Comparison of ENCODE assay signal across 9 cellular contexts in genomic region chr3:17151598-17152373, GRCh38.
DNase-seq lines count a peak whose midpoint lies in the region; ATAC-seq and TF ChIP-seq lines count a peak whose summit lies in the region.
"Had no signal": no experiment of that assay in that cellular context is flagged by ENCODE, and none has a peak within 500 bp of the region (broad histone marks: within the 10 kb centered on the region; RNA-seq: fewer than 3 reads in every experiment).

No MANE protein-coding gene starts in this region.

- H3K27ac Mint-ChIP-seq in activated naive CD4-positive, alpha-beta T cell treated with anti-CD3 and anti-CD28 coated beads, Interleukin-2, amount 10 ng/mL, durations not matched to agents 7 days and 5 days, result peak overlapping the region; percentile 97
- H3K27ac Mint-ChIP-seq in mesothelial cell of epicardium, result no peak overlapping the region
- no peak overlapping the region for H3K27ac Mint-ChIP-seq in type B pancreatic cell
- H3K27ac Mint-ChIP-seq: dendritic cell treated with granulocyte-macrophage colony-stimulating factor and Interleukin-4, amounts not matched to agents 40 ng/mL and 50 ng/mL, for 4 days had no signal

- H3K27me3 Mint-ChIP-seq in activated naive CD4-positive, alpha-beta T cell treated with anti-CD3 and anti-CD28 coated beads, Interleukin-2, amount 10 ng/mL, durations not matched to agents 7 days and 5 days, result peaks cover 6% of the 10 kb centered on the region
- H3K27me3 Mint-ChIP-seq in mesothelial cell of epicardium (ENCODE audit: low read depth) (no peaks in the 10 kb centered on the region), type B pancreatic cell (no peaks in the 10 kb centered on the region)
- H3K27me3 Mint-ChIP-seq: dendritic cell treated with granulocyte-macrophage colony-stimulating factor and Interleukin-4, amounts not matched to agents 40 ng/mL and 50 ng/mL, for 4 days had no signal

- TF ChIP-seq CTCF in GM13976 (IDR thresholded peaks at IDR 0.05; ENCODE audit: borderline replicate concordance, control extremely low read depth, extremely low read depth, insufficient read depth, missing control alignments) (peak; percentile 7), mesothelial cell of epicardium (IDR thresholded peaks at IDR 0.05; ENCODE audit: unreplicated experiment) (no peak), type B pancreatic cell (conservative IDR thresholded peaks at IDR 0.05) (no peak)

- peaks cover 44% of the 10 kb centered on the region for H3K36me3 Mint-ChIP-seq in activated naive CD4-positive, alpha-beta T cell treated with anti-CD3 and anti-CD28 coated beads, Interleukin-2, amount 10 ng/mL, durations not matched to agents 7 days and 5 days
- H3K36me3 Mint-ChIP-seq in mesothelial cell of epicardium (peaks cover 44% of the 10 kb centered on the region), type B pancreatic cell (peaks cover 21% of the 10 kb centered on the region)

- peaks cover 68% of the 10 kb centered on the region for H3K4me1 Mint-ChIP-seq in activated naive CD4-positive, alpha-beta T cell treated with anti-CD3 and anti-CD28 coated beads, Interleukin-2, amount 10 ng/mL, durations not matched to agents 7 days and 5 days
- H3K4me1 Mint-ChIP-seq in mesothelial cell of epicardium (no peaks in the 10 kb centered on the region), type B pancreatic cell (ENCODE audit: unreplicated experiment) (no peaks in the 10 kb centered on the region)

- H3K4me3 Mint-ChIP-seq in activated naive CD4-positive, alpha-beta T cell treated with anti-CD3 and anti-CD28 coated beads, Interleukin-2, amount 10 ng/mL, durations not matched to agents 7 days and 5 days, result peak overlapping the region; percentile 51
- no peak overlapping the region for H3K4me3 Mint-ChIP-seq in mesothelial cell of epicardium
- no peak overlapping the region for H3K4me3 Mint-ChIP-seq in type B pancreatic cell
- H3K4me3 Mint-ChIP-seq: dendritic cell treated with granulocyte-macrophage colony-stimulating factor and Interleukin-4, amounts not matched to agents 40 ng/mL and 50 ng/mL, for 4 days had no signal

- in situ Hi-C loops in GM13976 (cut with MboI; ENCODE audit: low sequenced_read_pairs, unreplicated experiment), result no loop called here

- H3K9me3 Mint-ChIP-seq in activated naive CD4-positive, alpha-beta T cell treated with anti-CD3 and anti-CD28 coated beads, Interleukin-2, amount 10 ng/mL, durations not matched to agents 7 days and 5 days, result peaks cover 23% of the 10 kb centered on the region
- H3K9me3 Mint-ChIP-seq in mesothelial cell of epicardium, result peaks cover 9% of the 10 kb centered on the region
- H3K9me3 Mint-ChIP-seq in type B pancreatic cell, result peaks cover 3% of the 10 kb centered on the region

- ATAC-seq in HG02678 (IDR thresholded peaks at IDR 0.05; ENCODE audit: unreplicated experiment), result peak; percentile 96

- DNase-seq in GM13976 (ENCODE audit: low spot score), result peak; percentile 89
- DNase-seq in T follicular helper cell (ENCODE audit: low read depth), result peak; percentile 32
- DNase-seq in activated naive CD4-positive, alpha-beta T cell treated with anti-CD3 and anti-CD28 coated beads, Interleukin-2, amount 10 ng/mL, durations not matched to agents 7 days and 5 days, result peak; percentile 94
- peak; percentile 65 to 89 for DNase-seq in stimulated activated CD4-positive, alpha-beta T cell treated with anti-CD3 and anti-CD28 coated beads, Interleukin-4, amount 100 ng/mL, for 4 hours
- DNase-seq in NOMO-1 (lab: John Stamatoyannopoulos, UW; ENCODE audit: unreplicated experiment in 2 of 2), result no peak
- DNase-seq in mesothelial cell of epicardium (ENCODE audit: low spot score in 2 of 2, unreplicated experiment in 2 of 2), result no peak
- DNase-seq in type B pancreatic cell (ENCODE audit: extremely low spot score, unreplicated experiment), result no peak

- CTCF ChIA-PET in activated naive CD4-positive, alpha-beta T cell treated with anti-CD3 and anti-CD28 coated beads, Interleukin-2, amount 10 ng/mL, durations not matched to agents 7 days and 5 days (lab: Charles Lee), result interaction anchor here (0.6 to 2.1 kb wide), 9 partner anchors 10 to 310 kb away, joined by 3 to 7 read pairs (median 3); partner anchors contain the start of gene PLCL2

Comparison
In these comparisons a context has a peak if more than half of its experiments do, and no peak if none do; other contexts are left out.
1. DNase-seq: peak in GM13976 (single experiment), T follicular helper cell (single experiment), activated naive CD4-positive, alpha-beta T cell treated with anti-CD3 and anti-CD28 coated beads, Interleukin-2, amount 10 ng/mL, durations not matched to agents 7 days and 5 days (single experiment) and stimulated activated CD4-positive, alpha-beta T cell treated with anti-CD3 and anti-CD28 coated beads, Interleukin-4, amount 100 ng/mL, for 4 hours (2 of 2); none in NOMO-1 (0 of 2), mesothelial cell of epicardium (0 of 2) and type B pancreatic cell (single experiment).